In genomic region chr2:159089543-159089942, GRCh38 we compare ENCODE assay signal across 12 cellular contexts.
DNase-seq lines count a peak whose midpoint lies in the region; ATAC-seq and TF ChIP-seq lines count a peak whose summit lies in the region.
"Had no signal": no experiment of that assay in that cellular context is flagged by ENCODE, and none has a peak within 500 bp of the region (broad histone marks: within the 10 kb centered on the region; RNA-seq: fewer than 3 reads in every experiment).

No MANE protein-coding gene starts in this region.

- H3K4me1 Mint-ChIP-seq in activated naive CD8-positive, alpha-beta T cell treated with anti-CD3 and anti-CD28 coated beads, Interleukin-2, amount 50 U/mL, for 24 hours: peaks cover 48% of the 10 kb centered on the region

- H3K79me2 ChIP-seq in OCI-LY7 (ENCODE audit: insufficient read depth, low read depth, low read length): no peaks in the 10 kb centered on the region

- H3K4me2 ChIP-seq in OCI-LY7 (ENCODE audit: low read length): no peak overlapping the region

- no peaks in the 10 kb centered on the region for H3K9me2 ChIP-seq in OCI-LY7 (ENCODE audit: insufficient read depth, low read length)

- CTCF ChIA-PET in AG04450 (lab: Charles Lee): interaction anchor here (1.5 kb wide), 1 partner anchor 29 kb away, joined by 6 read pairs; no protein-coding TSS in a partner anchor
- CTCF ChIA-PET in OCI-LY7 (lab: Charles Lee; ENCODE audit: unreplicated experiment): no interaction called here

- H3K4me3 ChIP-seq in AG04450 (ENCODE audit: low read depth, low read length) (no peak overlapping the region), ascending aorta (no peak overlapping the region), left ventricle myocardium inferior (no peak overlapping the region), psoas muscle (no peak overlapping the region), OCI-LY7 (ENCODE audit: low read depth, low read length, poor library complexity, severe bottlenecking) (no peak overlapping the region)

- H3K27me3 Mint-ChIP-seq in activated naive CD8-positive, alpha-beta T cell treated with anti-CD3 and anti-CD28 coated beads, Interleukin-2, amount 50 U/mL, for 24 hours: no peaks in the 10 kb centered on the region

- intact Hi-C loops in ascending aorta (cut with DNase I) (no loop called here), left ventricle myocardium inferior (cut with micrococcal nuclease) (no loop called here), psoas muscle (cut with DNase I) (loop anchor here in 1 of 2 donors (5.0 kb wide), 1 partner anchor 57 kb away; no protein-coding TSS in a partner anchor), OCI-LY7 (cut with micrococcal nuclease; ENCODE audit: unreplicated experiment) (no loop called here)

- no peaks in the 10 kb centered on the region for H3K9me3 Mint-ChIP-seq in activated naive CD8-positive, alpha-beta T cell treated with anti-CD3 and anti-CD28 coated beads, Interleukin-2, amount 50 U/mL, for 24 hours

- TF ChIP-seq CTCF in AG04450 (IDR thresholded peaks at IDR 0.05; ENCODE audit: low read depth, low read length) (no peak), ascending aorta (IDR thresholded peaks at IDR 0.05) (no peak), left ventricle myocardium inferior (IDR thresholded peaks at IDR 0.05; ENCODE audit: borderline replicate concordance) (no peak), psoas muscle (IDR thresholded peaks at IDR 0.05) (no peak), OCI-LY7 (conservative IDR thresholded peaks at IDR 0.05; ENCODE audit: low read length) (no peak)

- H3K27ac ChIP-seq in AG04450 (ENCODE audit: low read depth, low read length) (peak overlapping the region; percentile 21), ascending aorta (peak overlapping the region; percentile 77 to 86), left ventricle myocardium inferior (replicated peaks) (peak overlapping the region; percentile 84), psoas muscle (no peak overlapping the region), OCI-LY7 (ENCODE audit: low read depth, low read length, poor library complexity, severe bottlenecking) (no peak overlapping the region)

- no peak overlapping the region for H2AFZ ChIP-seq in OCI-LY7 (ENCODE audit: low read length)

- DNase-seq in AG04450 (ENCODE audit: low read depth, low spot score) (no peak), ascending aorta (ENCODE audit: low spot score in 2 of 2) (no peak), left ventricle myocardium inferior (peak; percentile 53), psoas muscle (no peak), OCI-LY7 (ENCODE audit: low spot score) (no peak), middle frontal gyrus (ENCODE audit: extremely low spot score, low spot score) (no peak)
- DNase-seq in activated naive CD8-positive, alpha-beta T cell treated with anti-CD3 and anti-CD28 coated beads, Interleukin-2, amount 50 U/mL, for 24 hours: no peak
- DNase-seq in stimulated activated naive CD4-positive, alpha-beta T cell treated with Interleukin-2 at 50 U/mL for 16 hours (lab: John Stamatoyannopoulos, UW): no peak
- DNase-seq: activated CD8-positive, alpha-beta memory T cell treated with anti-CD3 and anti-CD28 coated beads, Interleukin-2, amount 50 U/mL, for 48 hours; DMS79; NCI-H1436 treated with DMSO at 0.1 percent for 48 hours had no signal

- no peak overlapping the region for H3K4me3 Mint-ChIP-seq in activated naive CD8-positive, alpha-beta T cell treated with anti-CD3 and anti-CD28 coated beads, Interleukin-2, amount 50 U/mL, for 24 hours

- no peaks in the 10 kb centered on the region for H4K20me1 ChIP-seq in OCI-LY7 (ENCODE audit: insufficient read depth, low read length)

- peak; percentile 42 to 73 (median 58) for ATAC-seq in psoas muscle
- no peak for ATAC-seq in activated naive CD8-positive, alpha-beta T cell treated with anti-CD3 and anti-CD28 coated beads, Interleukin-2, amount 50 U/mL, for 24 hours
- ATAC-seq: left lobe of liver had no signal

- H3K27ac Mint-ChIP-seq in activated naive CD8-positive, alpha-beta T cell treated with anti-CD3 and anti-CD28 coated beads, Interleukin-2, amount 50 U/mL, for 24 hours: no peak overlapping the region

- H3K36me3 Mint-ChIP-seq in activated naive CD8-positive, alpha-beta T cell treated with anti-CD3 and anti-CD28 coated beads, Interleukin-2, amount 50 U/mL, for 24 hours (ENCODE audit: low read depth): no peaks in the 10 kb centered on the region

- peaks cover 28 to 85% of the 10 kb centered on the region in 2 donors for H3K4me1 ChIP-seq in ascending aorta
- H3K4me1 ChIP-seq in left ventricle myocardium inferior: peaks cover 100% of the 10 kb centered on the region
- H3K4me1 ChIP-seq in psoas muscle: peaks cover 23% of the 10 kb centered on the region
- peaks cover 12% of the 10 kb centered on the region for H3K4me1 ChIP-seq in OCI-LY7 (ENCODE audit: insufficient read depth, low read length, poor library complexity, severe bottlenecking)

- no peaks in the 10 kb centered on the region for H3K36me3 ChIP-seq in ascending aorta
- no peaks in the 10 kb centered on the region for H3K36me3 ChIP-seq in left ventricle myocardium inferior
- no peaks in the 10 kb centered on the region for H3K36me3 ChIP-seq in psoas muscle (ENCODE audit: insufficient read depth in 1 of 2, low read depth in 1 of 2)
- H3K36me3 ChIP-seq in OCI-LY7 (ENCODE audit: insufficient read depth, low read length): no peaks in the 10 kb centered on the region

- no TSS peak for BruUV-seq in OCI-LY7 (replicated peaks; lab: Mats Ljungman, UMichigan)

- WGBS in psoas muscle, 3 donors: 22 to 33% (median 22%) methylated on average over 3 of the region's 3 CpGs

- H3K9me3 ChIP-seq in AG04450 (ENCODE audit: control insufficient read depth, insufficient read depth, low read length) (no peaks in the 10 kb centered on the region), ascending aorta (no peaks in the 10 kb centered on the region), left ventricle myocardium inferior (replicated peaks) (no peaks in the 10 kb centered on the region), psoas muscle (no peaks in the 10 kb centered on the region), OCI-LY7 (ENCODE audit: low read length) (no peaks in the 10 kb centered on the region)

- H3K27me3 ChIP-seq in AG04450 (ENCODE audit: control insufficient read depth, insufficient read depth, low read length) (no peaks in the 10 kb centered on the region), ascending aorta (no peaks in the 10 kb centered on the region), left ventricle myocardium inferior (ENCODE audit: low read depth) (no peaks in the 10 kb centered on the region), psoas muscle (ENCODE audit: insufficient read depth in 3 of 3, low read length in 2 of 3) (no peaks in the 10 kb centered on the region)

- POLR2A ChIA-PET in AG04450 (lab: Yijun Ruan, JAX) (no interaction called here), OCI-LY7 (lab: Charles Lee) (no interaction called here)

Comparison
In these comparisons a context has a peak if more than half of its experiments do, and no peak if none do; other contexts are left out.
1. H3K27ac ChIP-seq: peak in AG04450 (single experiment), ascending aorta (2 of 2) and left ventricle myocardium inferior (single experiment); none in psoas muscle (single experiment) and OCI-LY7 (single experiment).